In genomic region chr5:87211676-87212075, GRCh38 we compare ENCODE assay signal across 31 cellular contexts.
"Had no signal": no experiment of that assay in that cellular context is flagged by ENCODE, and none has a peak within 500 bp of the region (broad histone marks: within the 10 kb centered on the region; RNA-seq: fewer than 3 reads in every experiment).

No MANE protein-coding gene starts in this region.

- H3K4me3 ChIP-seq: cardiac muscle cell, colonic mucosa, MG63, Peyer's patch had no signal

- H3K9me3 ChIP-seq: colonic mucosa, MG63, Peyer's patch had no signal

- H3K27ac ChIP-seq: brain microvascular endothelial cell, cardiac muscle cell, colonic mucosa, Peyer's patch had no signal

- ATAC-seq: activated CD8-positive, alpha-beta T cell treated with anti-CD3 and anti-CD28 coated beads for 36 hours; activated T-cell treated with anti-CD3 and anti-CD28 coated beads, Interleukin-2, amount 50 U/mL, for 72 hours; activated T-helper 17 cell treated with anti-CD3 and anti-CD28 coated beads, Interleukin-2, amount 50 U/mL, for 72 hours; Right ventricle myocardium inferior had no signal

- H3K27me3 ChIP-seq: brain microvascular endothelial cell, cardiac muscle cell, colonic mucosa, MG63, Peyer's patch had no signal

- H3K4me1 ChIP-seq: colonic mucosa, Peyer's patch had no signal

- H3K36me3 ChIP-seq: brain microvascular endothelial cell, cardiac muscle cell, colonic mucosa, MG63, Peyer's patch had no signal

- DNase-seq: activated CD4-positive, alpha-beta T cell treated with anti-CD3 and anti-CD28 coated beads, Interleukin-2, amount 10 ng/mL, durations not matched to agents 24 days and 14 days; activated CD4-positive, alpha-beta T cell treated with anti-CD3 and anti-CD28 coated beads, Interleukin-2, amount 50 U/mL, for 4 hours; activated CD8-positive, alpha-beta T cell treated with anti-CD3 and anti-CD28 coated beads for 36 hours; activated effector memory CD4-positive, alpha-beta T cell treated with anti-CD3 and anti-CD28 coated beads, Interleukin-2, amount 50 U/mL, for 16 hours; activated naive CD4-positive, alpha-beta T cell; activated naive CD4-positive, alpha-beta T cell treated with anti-CD3 and anti-CD28 coated beads, Interleukin-2, amount 50 U/mL, for 16 hours; activated naive CD8-positive, alpha-beta T cell treated with anti-CD3 and anti-CD28 coated beads for 36 hours; activated T-cell treated with anti-CD3 and anti-CD28 coated beads, Interleukin-2, amount 50 U/mL, for 1 hour; activated T-cell treated with anti-CD3 and anti-CD28 coated beads, Interleukin-2, amount 50 U/mL, for 72 hours; amniotic stem cell; aorta; brain microvascular endothelial cell; colonic mucosa; MG63; NCI-H1048; NCI-H1105 treated with DMSO at 0.1 percent for 48 hours; NCI-H1436; NCI-H1694; NCI-H1930; NCI-H2081 treated with DMSO at 0.1 percent for 48 hours; NCI-H226; NCI-H524 treated with DMSO at 0.1 percent for 48 hours; Peyer's patch; RPMI8226; SIG-M5; SW 1271; T-helper 1 cell; T-helper 9 cell had no signal
